20 cellular contexts compared by ENCODE assay signal in the genomic region with DNA sequence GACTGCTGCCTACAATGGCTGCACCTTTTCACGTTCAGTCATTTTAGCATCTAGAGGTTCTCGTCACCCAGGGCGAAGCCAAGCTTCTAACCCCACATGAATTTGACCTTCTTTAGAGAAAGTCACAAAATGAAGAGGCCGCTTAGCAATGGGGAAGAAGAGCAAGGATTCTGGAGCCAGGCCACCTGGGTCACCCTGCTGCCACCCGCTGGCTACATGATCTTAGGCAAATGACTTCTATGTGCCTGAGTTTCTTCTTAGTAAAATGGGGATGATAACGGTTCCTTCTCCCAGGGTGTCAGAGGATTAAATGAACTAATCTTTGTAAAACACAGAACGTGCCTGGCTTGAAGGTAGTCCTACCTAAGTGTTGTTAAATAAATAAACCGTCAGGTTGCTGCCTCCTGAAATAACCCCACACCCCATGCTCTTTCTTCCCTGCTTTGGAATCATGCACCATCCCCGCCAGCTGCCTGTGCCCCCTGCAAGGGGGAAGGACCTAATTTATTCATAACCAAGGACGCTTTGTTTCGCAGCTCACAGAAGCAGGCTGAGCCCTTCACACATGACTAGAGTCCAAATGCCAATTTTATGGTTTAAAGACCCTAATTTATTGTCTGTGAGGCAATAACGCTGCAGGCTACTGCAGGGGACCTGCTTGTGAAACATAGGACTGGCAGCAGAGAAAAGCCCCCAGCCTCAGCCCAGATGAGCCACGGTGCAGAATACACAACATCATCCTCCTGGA. TPM values are rescaled to one million over a fixed set of nuclear protein-coding genes. Genes with fewer than 3 reads are reported as not detected.
"Had no signal": no experiment of that assay in that cellular context is flagged by ENCODE, and none has a peak within 500 bp of the region (broad histone marks: within the 10 kb centered on the region; RNA-seq: fewer than 3 reads in every experiment).

No MANE protein-coding gene starts in this region.

- H3K4me1 ChIP-seq: breast epithelium, esophagus muscularis mucosa, psoas muscle, suprapubic skin had no signal

- H3K4me3 ChIP-seq: breast epithelium, esophagus muscularis mucosa, lung, psoas muscle, suprapubic skin had no signal

- H3K27ac Mint-ChIP-seq: activated CD8-positive, alpha-beta memory T cell treated with anti-CD3 and anti-CD28 coated beads, Interleukin-2, amount 10 ng/mL, durations not matched to agents 7 days and 5 days; activated naive CD8-positive, alpha-beta T cell treated with anti-CD3 and anti-CD28 coated beads for 36 hours; naive thymus-derived CD4-positive, alpha-beta T cell; type B pancreatic cell had no signal

- H3K27ac ChIP-seq: breast epithelium, esophagus muscularis mucosa, psoas muscle, suprapubic skin had no signal

- DNase-seq: activated CD4-positive, alpha-beta T cell treated with anti-CD3 and anti-CD28 coated beads, Interleukin-2, amount 50 U/mL, for 4 hours; activated CD4-positive, CD25-positive, alpha-beta regulatory T cell treated with anti-CD3 and anti-CD28 coated beads, Interleukin-2, amount 50 U/mL, for 72 hours; activated CD8-positive, alpha-beta memory T cell treated with anti-CD3 and anti-CD28 coated beads, Interleukin-2, amount 10 ng/mL, durations not matched to agents 7 days and 5 days; activated gamma-delta T cell; activated naive CD8-positive, alpha-beta T cell treated with anti-CD3 and anti-CD28 coated beads for 36 hours; activated T-cell treated with anti-CD3 and anti-CD28 coated beads, Interleukin-2, amount 50 U/mL, for 4 hours; dermis blood vessel endothelial cell; glutamatergic neuron; left cardiac atrium; naive thymus-derived CD4-positive, alpha-beta T cell; occipital lobe; psoas muscle; stimulated activated CD4-positive, alpha-beta T cell treated with anti-CD3 and anti-CD28 coated beads, Interleukin-4, amount 100 ng/mL, for 1 hour; stimulated activated CD8-positive, alpha-beta memory T cell treated with anti-CD3 and anti-CD28 coated beads, Interleukin-4, amount 100 ng/mL, for 48 hours; stimulated activated naive CD8-positive, alpha-beta T cell treated with anti-CD3 and anti-CD28 coated beads, Interleukin-15, Interleukin-2, amounts not matched to agents 100 U/mL and 50 U/mL, for 24 hours had no signal

- H3K4me1 Mint-ChIP-seq: activated CD8-positive, alpha-beta memory T cell treated with anti-CD3 and anti-CD28 coated beads, Interleukin-2, amount 10 ng/mL, durations not matched to agents 7 days and 5 days had no signal

- H3K9me3 Mint-ChIP-seq: activated T-cell treated with anti-CD3 and anti-CD28 coated beads, Interleukin-2, amount 50 U/mL, for 4 hours; type B pancreatic cell had no signal

- H3K4me3 Mint-ChIP-seq: activated CD8-positive, alpha-beta memory T cell treated with anti-CD3 and anti-CD28 coated beads, Interleukin-2, amount 10 ng/mL, durations not matched to agents 7 days and 5 days; activated naive CD8-positive, alpha-beta T cell treated with anti-CD3 and anti-CD28 coated beads for 36 hours; activated T-cell treated with anti-CD3 and anti-CD28 coated beads, Interleukin-2, amount 50 U/mL, for 4 hours; naive thymus-derived CD4-positive, alpha-beta T cell; type B pancreatic cell had no signal

- H3K9me3 ChIP-seq: breast epithelium, esophagus muscularis mucosa, psoas muscle, suprapubic skin had no signal

- H3K36me3 ChIP-seq: breast epithelium, esophagus muscularis mucosa, suprapubic skin had no signal

- H3K36me3 Mint-ChIP-seq: activated CD8-positive, alpha-beta memory T cell treated with anti-CD3 and anti-CD28 coated beads, Interleukin-2, amount 10 ng/mL, durations not matched to agents 7 days and 5 days; activated naive CD8-positive, alpha-beta T cell treated with anti-CD3 and anti-CD28 coated beads for 36 hours; naive thymus-derived CD4-positive, alpha-beta T cell; type B pancreatic cell had no signal

- ATAC-seq: activated CD8-positive, alpha-beta memory T cell treated with anti-CD3 and anti-CD28 coated beads, Interleukin-2, amount 10 ng/mL, durations not matched to agents 7 days and 5 days; activated T-cell treated with anti-CD3 and anti-CD28 coated beads, Interleukin-2, amount 50 U/mL, for 4 hours; left cardiac atrium; naive thymus-derived CD4-positive, alpha-beta T cell; psoas muscle; stimulated activated naive CD8-positive, alpha-beta T cell treated with anti-CD3 and anti-CD28 coated beads, Interleukin-15, Interleukin-2, amounts not matched to agents 100 U/mL and 50 U/mL, for 24 hours had no signal

- H3K27me3 Mint-ChIP-seq: activated naive CD8-positive, alpha-beta T cell treated with anti-CD3 and anti-CD28 coated beads for 36 hours had no signal

RNA-seq across cellular contexts. Expression of a gene that starts 28.6 kb away (rescaled TPM):
- total RNA-seq: dermis blood vessel endothelial cell had no signal
